8 cellular contexts compared by ENCODE assay signal in the genomic region with DNA sequence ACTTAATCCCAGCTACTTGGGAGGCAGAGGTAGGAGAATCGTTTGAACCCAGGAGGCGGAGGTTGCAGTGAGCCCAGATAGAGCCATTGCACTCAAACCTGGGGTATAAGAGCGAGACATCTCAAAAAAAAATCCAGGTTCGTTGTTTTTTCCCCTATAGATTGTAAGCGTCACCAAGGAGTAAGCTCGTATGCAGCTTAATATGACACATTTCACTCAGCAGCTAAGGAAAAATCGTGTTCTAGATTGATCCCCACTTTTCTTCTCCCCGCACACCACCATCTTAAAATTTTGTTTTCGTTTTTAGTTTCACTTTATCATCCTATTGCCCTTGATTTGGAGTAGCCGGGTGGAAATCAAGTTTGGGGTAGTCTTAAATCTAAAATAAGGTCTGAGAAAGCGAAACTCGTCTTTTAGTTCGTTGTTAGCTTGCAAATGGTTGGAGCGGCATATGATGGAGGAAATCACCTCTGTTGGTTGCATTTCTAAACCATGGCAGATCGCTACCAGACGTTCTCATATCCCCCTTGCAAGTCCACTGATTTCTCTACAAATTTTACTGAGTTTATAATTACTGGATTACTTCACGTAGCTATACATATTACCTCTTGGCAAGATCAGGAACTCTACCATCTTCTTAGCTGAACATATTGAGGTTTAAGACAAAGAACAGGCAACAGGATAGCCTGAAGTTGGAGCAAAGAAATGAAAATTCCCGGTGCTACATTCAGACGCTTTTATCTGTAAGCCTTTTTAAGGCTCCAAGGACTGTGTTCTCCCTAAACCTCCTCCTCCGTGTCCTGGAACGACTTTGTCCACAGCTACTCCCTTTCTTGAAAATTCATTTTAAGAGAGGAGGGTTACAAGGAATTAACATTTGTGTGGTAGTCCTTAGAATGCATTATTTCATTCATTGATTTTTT.
DNase-seq lines count a peak whose midpoint lies in the region; ATAC-seq and TF ChIP-seq lines count a peak whose summit lies in the region.

No MANE protein-coding gene starts in this region.

- no peaks in the 10 kb centered on the region for H3K36me3 ChIP-seq in SU-DHL-6 (ENCODE audit: low read length)

- peak overlapping the region; percentile 73 for H3K4me2 ChIP-seq in SU-DHL-6 (ENCODE audit: low read depth, low read length, poor library complexity, severe bottlenecking)

- no peaks in the 10 kb centered on the region for H3K9me3 Mint-ChIP-seq in stimulated activated naive CD8-positive, alpha-beta T cell treated with anti-CD3 and anti-CD28 coated beads, Interleukin-15, amount 100 ng/mL, for 72 hours

- peak; percentile 1 for ATAC-seq in stimulated activated naive CD8-positive, alpha-beta T cell treated with anti-CD3 and anti-CD28 coated beads, Interleukin-15, amount 100 ng/mL, for 72 hours
- no peak for ATAC-seq in HG02759 (IDR thresholded peaks at IDR 0.05; ENCODE audit: unreplicated experiment)
- ATAC-seq in GM19467 (IDR thresholded peaks at IDR 0.05; ENCODE audit: unreplicated experiment): no peak
- no peak for ATAC-seq in HG02938 (IDR thresholded peaks at IDR 0.05; ENCODE audit: unreplicated experiment)

- peak overlapping the region; percentile 59 for H3K9ac ChIP-seq in SU-DHL-6 (ENCODE audit: low read length)

- H3K27ac Mint-ChIP-seq in stimulated activated naive CD8-positive, alpha-beta T cell treated with anti-CD3 and anti-CD28 coated beads, Interleukin-15, amount 100 ng/mL, for 72 hours: no peak overlapping the region

- peak overlapping the region; percentile 10 for H2AFZ ChIP-seq in SU-DHL-6 (ENCODE audit: low read depth, low read length, severe bottlenecking)

- DNase-seq in NCI-H1417 (lab: John Stamatoyannopoulos, UW) (peak; percentile 42 to 68 (median 67)), NCI-H1417 treated with DMSO at 0.1 percent for 48 hours (lab: John Stamatoyannopoulos, UW) (no peak), germinal center (ENCODE audit: low spot score) (peak; percentile 52)
- peak in 1 of 2 donors; percentile 35 for DNase-seq in stimulated activated naive CD8-positive, alpha-beta T cell treated with anti-CD3 and anti-CD28 coated beads, Interleukin-15, amount 100 ng/mL, for 72 hours

- H3K79me2 ChIP-seq in SU-DHL-6 (ENCODE audit: insufficient read depth, low read length): no peaks in the 10 kb centered on the region

- no peaks in the 10 kb centered on the region for H4K20me1 ChIP-seq in SU-DHL-6 (ENCODE audit: low read depth, low read length)

- H3K27ac ChIP-seq in SU-DHL-6 (ENCODE audit: low read depth, low read length): peak overlapping the region; percentile 89

- peaks cover 52% of the 10 kb centered on the region for H3F3A ChIP-seq in SU-DHL-6 (ENCODE audit: insufficient read depth)

- H3K27me3 Mint-ChIP-seq in stimulated activated naive CD8-positive, alpha-beta T cell treated with anti-CD3 and anti-CD28 coated beads, Interleukin-15, amount 100 ng/mL, for 72 hours: no peaks in the 10 kb centered on the region

- no peak overlapping the region for H3K4me3 Mint-ChIP-seq in stimulated activated naive CD8-positive, alpha-beta T cell treated with anti-CD3 and anti-CD28 coated beads, Interleukin-15, amount 100 ng/mL, for 72 hours

- no peaks in the 10 kb centered on the region for H3K9me3 ChIP-seq in SU-DHL-6 (ENCODE audit: insufficient read depth, low read length)

- H3K27me3 ChIP-seq in SU-DHL-6 (ENCODE audit: low read length): no peaks in the 10 kb centered on the region

- H3K4me3 ChIP-seq in SU-DHL-6 (ENCODE audit: insufficient read depth, low read length, poor library complexity, severe bottlenecking): peak overlapping the region; percentile 51

- H3K4me1 Mint-ChIP-seq in stimulated activated naive CD8-positive, alpha-beta T cell treated with anti-CD3 and anti-CD28 coated beads, Interleukin-15, amount 100 ng/mL, for 72 hours: peaks cover 23% of the 10 kb centered on the region

- TF ChIP-seq CTCF in SU-DHL-6 (IDR thresholded peaks at IDR 0.05; ENCODE audit: insufficient read depth, low read length, poor library complexity, severe bottlenecking): no peak

- H3K9me2 ChIP-seq in SU-DHL-6 (replicated peaks; ENCODE audit: insufficient read depth, low read length): no peaks in the 10 kb centered on the region
